18 cellular contexts compared by ENCODE assay signal in the genomic region with DNA sequence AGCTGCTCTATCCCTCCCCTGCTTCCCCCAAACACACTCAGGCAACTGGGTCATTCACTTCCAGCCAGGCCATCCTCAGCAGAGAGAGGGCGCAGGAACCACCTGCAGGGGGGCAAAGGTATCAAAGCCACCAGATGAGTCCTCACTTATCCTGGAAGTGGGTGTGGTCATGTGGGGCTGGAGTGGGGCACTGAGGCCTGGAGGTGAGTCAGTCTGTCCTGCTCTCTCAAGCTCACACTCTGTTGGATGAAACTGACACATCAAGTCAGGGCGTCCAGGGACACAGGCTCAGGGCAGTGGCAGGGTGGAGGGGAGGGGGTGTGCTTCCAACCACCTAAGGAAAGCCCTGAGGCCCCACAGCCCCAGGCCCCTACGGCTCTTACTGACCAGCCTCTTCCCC. TPM values are rescaled to one million over a fixed set of nuclear protein-coding genes. Genes with fewer than 3 reads are reported as not detected.
DNase-seq lines count a peak whose midpoint lies in the region; ATAC-seq and TF ChIP-seq lines count a peak whose summit lies in the region.
"Had no signal": no experiment of that assay in that cellular context is flagged by ENCODE, and none has a peak within 500 bp of the region (broad histone marks: within the 10 kb centered on the region; RNA-seq: fewer than 3 reads in every experiment).

No MANE protein-coding gene starts in this region.

- H3K4me3 ChIP-seq in left ventricle myocardium inferior (no peak overlapping the region), RWPE2 (ENCODE audit: severe bottlenecking) (no peak overlapping the region), left lung (no peak overlapping the region), suprapubic skin (no peak overlapping the region)
- H3K4me3 ChIP-seq: adrenal gland, breast epithelium, K562, lung, SJSA1, vagina had no signal

- H3K4me1 ChIP-seq in left ventricle myocardium inferior: peaks cover 32% of the 10 kb centered on the region
- no peaks in the 10 kb centered on the region for H3K4me1 ChIP-seq in RWPE2 (ENCODE audit: insufficient read depth, poor library complexity, severe bottlenecking)
- peaks cover 19 to 33% of the 10 kb centered on the region in 2 donors for H3K4me1 ChIP-seq in left lung
- H3K4me1 ChIP-seq in suprapubic skin: peaks cover 32% of the 10 kb centered on the region

- no peak for TF ChIP-seq EP300 in suprapubic skin (IDR thresholded peaks at IDR 0.05)

- DNase-seq in cardiac septum (ENCODE audit: low spot score) (peak; percentile 33), left ventricle myocardium inferior (no peak), RWPE2 (ENCODE audit: low spot score) (peak; percentile 29), left lung (peak; percentile 11 to 31), suprapubic skin (ENCODE audit: low spot score in 2 of 2) (peak; percentile 55 to 58), NCI-H510A treated with DMSO at 0.1 percent for 48 hours (lab: John Stamatoyannopoulos, UW) (no peak), NCI-H510A (lab: John Stamatoyannopoulos, UW) (no peak)
- DNase-seq: activated CD4-positive, alpha-beta T cell treated with anti-CD3 and anti-CD28 coated beads, Interleukin-2, amount 50 U/mL, for 1 hour; MM.1S; NCI-H1436; NK-92 treated with Interleukin-12 subunit alpha and Interleukin-12 subunit beta, amount 100 ng/mL, for 24 hours had no signal

- TF ChIP-seq POLR2A in suprapubic skin (IDR thresholded peaks at IDR 0.05): no peak

- H3K27ac ChIP-seq in left ventricle myocardium inferior (replicated peaks) (no peak overlapping the region), RWPE2 (ENCODE audit: poor library complexity, severe bottlenecking) (no peak overlapping the region), left lung (no peak overlapping the region), suprapubic skin (no peak overlapping the region)
- H3K27ac ChIP-seq: adrenal gland, breast epithelium, SJSA1, vagina had no signal

- intact Hi-C loops in cardiac septum (cut with DNase I): no loop called here
- intact Hi-C loops in left ventricle myocardium inferior (cut with micrococcal nuclease): no loop called here
- intact Hi-C loops in left lung (cut with DNase I): loop anchor here in 1 of 2 donors (10.0 kb wide), 1 partner anchor 543 kb away; no protein-coding TSS in a partner anchor

- no peak for ATAC-seq in RWPE2 (ENCODE audit: low read depth)
- no peak for ATAC-seq in left lung
- ATAC-seq in HG03175 (IDR thresholded peaks at IDR 0.05; ENCODE audit: unreplicated experiment): no peak
- ATAC-seq: K562 had no signal

- 90% methylated on average over 3 of the region's 3 CpGs for WGBS in suprapubic skin

- H3K27me3 ChIP-seq in left ventricle myocardium inferior (ENCODE audit: low read depth) (peaks cover 83% of the 10 kb centered on the region), RWPE2 (ENCODE audit: insufficient read depth, poor library complexity, severe bottlenecking) (peaks cover 47% of the 10 kb centered on the region), left lung (peaks cover 29 to 95% of the 10 kb centered on the region in 2 donors), suprapubic skin (peaks cover 51% of the 10 kb centered on the region)
- H3K27me3 ChIP-seq: vagina had no signal

- TF ChIP-seq CTCF in left ventricle myocardium inferior (IDR thresholded peaks at IDR 0.05; ENCODE audit: borderline replicate concordance) (no peak), RWPE2 (IDR thresholded peaks at IDR 0.05; ENCODE audit: poor library complexity, severe bottlenecking) (no peak), left lung (IDR thresholded peaks at IDR 0.05) (no peak), suprapubic skin (IDR thresholded peaks at IDR 0.05) (no peak)

- H3K9me3 ChIP-seq in left ventricle myocardium inferior (replicated peaks): no peaks in the 10 kb centered on the region
- no peaks in the 10 kb centered on the region for H3K9me3 ChIP-seq in RWPE2 (ENCODE audit: severe bottlenecking)
- H3K9me3 ChIP-seq in left lung: no peaks in the 10 kb centered on the region
- H3K9me3 ChIP-seq in suprapubic skin: no peaks in the 10 kb centered on the region
- H3K9me3 ChIP-seq: adrenal gland, breast epithelium, SJSA1, vagina had no signal

- H3K36me3 ChIP-seq in left ventricle myocardium inferior (no peaks in the 10 kb centered on the region), RWPE2 (ENCODE audit: low read depth) (no peaks in the 10 kb centered on the region), left lung (no peaks in the 10 kb centered on the region), suprapubic skin (no peaks in the 10 kb centered on the region)
- H3K36me3 ChIP-seq: adrenal gland, breast epithelium, SJSA1, vagina had no signal

RNA-seq across cellular contexts. Expression of a gene that starts 8.0 kb away (rescaled TPM):
- total RNA-seq in cardiac septum (7.4 TPM), left ventricle myocardium inferior (10.5 TPM), left lung (1 to 10 TPM; 1.5 to 1.6 TPM), suprapubic skin (1 to 10 TPM; 1.4 to 2.5 (median 1.9) TPM)
- total RNA-seq: SJSA1 had no signal

Comparison
In these comparisons a context has a peak if more than half of its experiments do, and no peak if none do; other contexts are left out.
1. DNase-seq: peak in cardiac septum (single experiment), RWPE2 (single experiment), left lung (2 of 2) and suprapubic skin (2 of 2); none in left ventricle myocardium inferior (single experiment), NCI-H510A treated with DMSO at 0.1 percent for 48 hours (single experiment) and NCI-H510A (single experiment).